In genomic region chr13:49772828-49773227, GRCh38 we compare ENCODE assay signal across 10 cellular contexts.
"Had no signal": no experiment of that assay in that cellular context is flagged by ENCODE, and none has a peak within 500 bp of the region (broad histone marks: within the 10 kb centered on the region; RNA-seq: fewer than 3 reads in every experiment).

No MANE protein-coding gene starts in this region.

- H3K4me3 ChIP-seq: GM23248, HAP-1 had no signal

- H3K9me3 ChIP-seq: HAP-1 had no signal

- DNase-seq: GM23248, GOT3, H7, HFFc6, IMR-90, KBM-7 had no signal

- H2AFZ ChIP-seq: GM23248 had no signal

- ATAC-seq: HCT116 had no signal

- H3K4me1 ChIP-seq: HAP-1 had no signal

- H3K4me2 ChIP-seq: KMS-11 had no signal

- H3K27ac ChIP-seq: GM23248, HL-60, KMS-11 had no signal

- H3K36me3 ChIP-seq: HAP-1 had no signal

- H3K9ac ChIP-seq: GM23248, KMS-11 had no signal
